In genomic region chr6:125812394-125813231, GRCh38 we compare ENCODE assay signal across 9 cellular contexts. TPM values are rescaled to one million over a fixed set of nuclear protein-coding genes. Genes with fewer than 3 reads are reported as not detected.
DNase-seq lines count a peak whose midpoint lies in the region; ATAC-seq and TF ChIP-seq lines count a peak whose summit lies in the region.
"Had no signal": no experiment of that assay in that cellular context is flagged by ENCODE, and none has a peak within 500 bp of the region (broad histone marks: within the 10 kb centered on the region; RNA-seq: fewer than 3 reads in every experiment).

No MANE protein-coding gene starts in this region.

- no peak overlapping the region for H3K9ac ChIP-seq in skeletal muscle tissue (ENCODE audit: low read depth in 1 of 3, low read length in 3 of 3)

- TF ChIP-seq CTCF in foreskin keratinocyte (conservative IDR thresholded peaks at IDR 0.05): no peak

- H3K27ac ChIP-seq in foreskin keratinocyte (peak overlapping the region; percentile 31), skeletal muscle tissue (ENCODE audit: low read depth, low read length) (peak overlapping the region; percentile 9)
- H3K27ac ChIP-seq: prostate gland had no signal

- peak overlapping the region in 1 of 3 donors; percentile 7 for H3K4me3 ChIP-seq in skeletal muscle tissue (ENCODE audit: low read length in 3 of 3)
- H3K4me3 ChIP-seq: prostate gland had no signal

- ATAC-seq in foreskin keratinocyte (peak; percentile 80), GM19328 (IDR thresholded peaks at IDR 0.05; ENCODE audit: unreplicated experiment) (no peak), HG02973 (IDR thresholded peaks at IDR 0.05; ENCODE audit: unreplicated experiment) (no peak)

- H3K36me3 ChIP-seq in skeletal muscle tissue (ENCODE audit: control insufficient read depth in 3 of 3, insufficient read depth in 3 of 3, low read length in 3 of 3): peaks cover 0 to 7% (median 0%) of the 10 kb centered on the region in 3 donors
- H3K36me3 ChIP-seq: prostate gland had no signal

- H3K27me3 ChIP-seq in foreskin keratinocyte (no peaks in the 10 kb centered on the region), skeletal muscle tissue (ENCODE audit: control insufficient read depth in 3 of 3, insufficient read depth in 3 of 3, low read length in 3 of 3) (no peaks in the 10 kb centered on the region)

- no peaks in the 10 kb centered on the region for H3K9me3 ChIP-seq in skeletal muscle tissue (ENCODE audit: control insufficient read depth in 3 of 3, low read length in 3 of 3)
- H3K9me3 ChIP-seq: prostate gland had no signal

- H3K4me1 ChIP-seq in foreskin keratinocyte (no peaks in the 10 kb centered on the region), skeletal muscle tissue (ENCODE audit: control insufficient read depth in 3 of 3, insufficient read depth in 3 of 3, low read length in 3 of 3) (peaks cover 6 to 21% (median 8%) of the 10 kb centered on the region in 3 donors)
- H3K4me1 ChIP-seq: prostate gland had no signal

- peak; percentile 68 for DNase-seq in H4 (ENCODE audit: low spot score)
- DNase-seq in T1000 (lab: John Stamatoyannopoulos, UW): peak; percentile 32
- peak; percentile 46 to 75 for DNase-seq in foreskin keratinocyte
- DNase-seq in retina: no peak
- no peak for DNase-seq in effector CD8-positive, alpha-beta T cell (lab: John Stamatoyannopoulos, UW)

RNA-seq across cellular contexts. Expression of gene NCOA7, which starts 21.9 kb away (rescaled TPM):
- total RNA-seq in H4 (2014; rRNA removed; shearing (Covaris generic)): 26.1 and 33.4 TPM in 2 replicates
- 13.0 and 14.7 TPM in 2 replicates for total RNA-seq in foreskin keratinocyte
- 3.6 and 4.9 TPM in 2 replicates for polyA plus RNA-seq in foreskin keratinocyte
- total RNA-seq in skeletal muscle tissue: 6.3 TPM

Comparison
In these comparisons a context has a peak if more than half of its experiments do, and no peak if none do; other contexts are left out.
1. DNase-seq: peak in H4 (single experiment), T1000 (single experiment) and foreskin keratinocyte (2 of 2); none in retina (single experiment) and effector CD8-positive, alpha-beta T cell (single experiment).